1 cellular context compared by ENCODE assay signal in genomic region chr11:98940913-98941312, GRCh38.
TF ChIP-seq lines count a peak whose summit lies in the region.

No MANE protein-coding gene starts in this region.

TF ChIP-seq in K562, 482 proteins besides CTCF, POLR2A, EP300 and RAD21 (continued from another document):
- TF ChIP-seq TEAD1 (CRISPR knock-in tag; IDR thresholded peaks at IDR 0.05), result no peak
